Comparison of ENCODE assay signal across 25 cellular contexts in genomic region chr5:153672347-153673090, GRCh38.
DNase-seq lines count a peak whose midpoint lies in the region; ATAC-seq and TF ChIP-seq lines count a peak whose summit lies in the region.
"Had no signal": no experiment of that assay in that cellular context is flagged by ENCODE, and none has a peak within 500 bp of the region (broad histone marks: within the 10 kb centered on the region; RNA-seq: fewer than 3 reads in every experiment).

No MANE protein-coding gene starts in this region.

- intact Hi-C loops in left ventricle myocardium superior (cut with micrococcal nuclease) (no loop called here), Calu3 (cut with micrococcal nuclease; ENCODE audit: unreplicated experiment) (no loop called here)

- no TSS peak for BruUV-seq in Calu3 (replicated peaks; lab: Mats Ljungman, UMichigan)

- H3K27me3 Mint-ChIP-seq in endothelial cell (ENCODE audit: unreplicated experiment) (no peaks in the 10 kb centered on the region), Calu3 (ENCODE audit: unreplicated experiment) (peaks cover 33% of the 10 kb centered on the region)
- H3K27me3 Mint-ChIP-seq: activated CD4-positive, alpha-beta T cell treated with anti-CD3 and anti-CD28 coated beads, Interleukin-2, amount 10 ng/mL, durations not matched to agents 7 days and 5 days; activated CD8-positive, alpha-beta memory T cell treated with anti-CD3 and anti-CD28 coated beads, Interleukin-2, amount 10 ng/mL, durations not matched to agents 7 days and 5 days had no signal

- no peak for TF ChIP-seq CTCF in endothelial cell (IDR thresholded peaks at IDR 0.05; ENCODE audit: unreplicated experiment)
- no peak for TF ChIP-seq CTCF in Calu3 (IDR thresholded peaks at IDR 0.05; ENCODE audit: unreplicated experiment)

- H3K27ac Mint-ChIP-seq in endothelial cell (ENCODE audit: unreplicated experiment), result peak overlapping the region; percentile 90
- no peak overlapping the region for H3K27ac Mint-ChIP-seq in Calu3 (ENCODE audit: unreplicated experiment)
- H3K27ac Mint-ChIP-seq: activated CD4-positive, alpha-beta T cell treated with anti-CD3 and anti-CD28 coated beads, Interleukin-2, amount 10 ng/mL, durations not matched to agents 7 days and 5 days; activated CD8-positive, alpha-beta memory T cell treated with anti-CD3 and anti-CD28 coated beads, Interleukin-2, amount 10 ng/mL, durations not matched to agents 7 days and 5 days; activated naive CD4-positive, alpha-beta T cell treated with anti-CD3 and anti-CD28 coated beads for 36 hours; naive thymus-derived CD4-positive, alpha-beta T cell; T-helper 2 cell treated with Interferon-gamma antibody and Interleukin-4, amounts not matched to agents 5 μg/mL and 100 μg/mL, for 36 hours had no signal

- H3K4me1 Mint-ChIP-seq in endothelial cell (ENCODE audit: unreplicated experiment), result peaks cover 28% of the 10 kb centered on the region
- H3K4me1 Mint-ChIP-seq in Calu3 (ENCODE audit: low read depth, unreplicated experiment), result no peaks in the 10 kb centered on the region
- H3K4me1 Mint-ChIP-seq: activated CD4-positive, alpha-beta T cell treated with anti-CD3 and anti-CD28 coated beads, Interleukin-2, amount 10 ng/mL, durations not matched to agents 7 days and 5 days; activated CD8-positive, alpha-beta memory T cell treated with anti-CD3 and anti-CD28 coated beads, Interleukin-2, amount 10 ng/mL, durations not matched to agents 7 days and 5 days; naive thymus-derived CD4-positive, alpha-beta T cell had no signal

- H3K4me3 Mint-ChIP-seq in endothelial cell (ENCODE audit: unreplicated experiment) (peak overlapping the region; percentile 9), Calu3 (ENCODE audit: low read depth, unreplicated experiment) (no peak overlapping the region)
- H3K4me3 Mint-ChIP-seq: activated CD4-positive, alpha-beta T cell treated with anti-CD3 and anti-CD28 coated beads, Interleukin-2, amount 10 ng/mL, durations not matched to agents 7 days and 5 days; activated CD8-positive, alpha-beta memory T cell treated with anti-CD3 and anti-CD28 coated beads, Interleukin-2, amount 10 ng/mL, durations not matched to agents 7 days and 5 days; activated naive CD4-positive, alpha-beta T cell treated with anti-CD3 and anti-CD28 coated beads for 36 hours; naive thymus-derived CD4-positive, alpha-beta T cell; T-helper 2 cell treated with Interferon-gamma antibody and Interleukin-4, amounts not matched to agents 5 μg/mL and 100 μg/mL, for 36 hours had no signal

- DNase-seq in AG08395 (ENCODE audit: low spot score) (peak; percentile 17), HCEC 1CT (peak; percentile 38), endothelial cell (ENCODE audit: low spot score) (no peak), left ventricle myocardium superior (no peak), D341Med (ENCODE audit: low spot score) (no peak), Calu3 (no peak)
- DNase-seq in stimulated activated CD4-positive, alpha-beta T cell treated with anti-CD3 and anti-CD28 coated beads, Interleukin-4, amount 100 ng/mL, for 24 hours, result no peak
- DNase-seq: ACHN; activated CD4-positive, alpha-beta T cell treated with anti-CD3 and anti-CD28 coated beads, Interleukin-2, amount 10 ng/mL, durations not matched to agents 7 days and 5 days; activated CD8-positive, alpha-beta memory T cell treated with anti-CD3 and anti-CD28 coated beads, Interleukin-2, amount 10 ng/mL, durations not matched to agents 7 days and 5 days; activated naive CD4-positive, alpha-beta T cell treated with anti-CD3 and anti-CD28 coated beads for 36 hours; C1 segment of cervical spinal cord; Caco-2; effector CD4-positive, alpha-beta T cell; esophagus squamous epithelium; head of caudate nucleus; MM.1S; naive thymus-derived CD4-positive, alpha-beta T cell; NCI-H1417; NCI-H82; nucleus accumbens; psoas muscle; stimulated activated CD4-positive, alpha-beta T cell treated with anti-CD3 and anti-CD28 coated beads, Interleukin-2, amount 100 ng/mL, for 24 hours had no signal

- ATAC-seq in left ventricle myocardium superior, result peak; percentile 76
- no peak for ATAC-seq in HG03457 (IDR thresholded peaks at IDR 0.05; ENCODE audit: unreplicated experiment)
- ATAC-seq: activated CD8-positive, alpha-beta memory T cell treated with anti-CD3 and anti-CD28 coated beads, Interleukin-2, amount 10 ng/mL, durations not matched to agents 7 days and 5 days; naive thymus-derived CD4-positive, alpha-beta T cell; psoas muscle had no signal

- CTCF ChIA-PET in Calu3 (lab: Charles Lee), result no interaction called here

- H3K36me3 Mint-ChIP-seq in endothelial cell (ENCODE audit: low read depth, unreplicated experiment), result peaks cover 26% of the 10 kb centered on the region
- no peaks in the 10 kb centered on the region for H3K36me3 Mint-ChIP-seq in Calu3 (ENCODE audit: insufficient read depth, unreplicated experiment)
- H3K36me3 Mint-ChIP-seq: activated CD8-positive, alpha-beta memory T cell treated with anti-CD3 and anti-CD28 coated beads, Interleukin-2, amount 10 ng/mL, durations not matched to agents 7 days and 5 days; naive thymus-derived CD4-positive, alpha-beta T cell had no signal

- no peaks in the 10 kb centered on the region for H3K9me3 Mint-ChIP-seq in endothelial cell (ENCODE audit: unreplicated experiment)
- H3K9me3 Mint-ChIP-seq in Calu3 (ENCODE audit: low read depth, unreplicated experiment), result no peaks in the 10 kb centered on the region
- H3K9me3 Mint-ChIP-seq: activated CD4-positive, alpha-beta T cell treated with anti-CD3 and anti-CD28 coated beads, Interleukin-2, amount 10 ng/mL, durations not matched to agents 7 days and 5 days; T-helper 2 cell treated with Interferon-gamma antibody and Interleukin-4, amounts not matched to agents 5 μg/mL and 100 μg/mL, for 36 hours had no signal

Comparison
In these comparisons a context has a peak if more than half of its experiments do, and no peak if none do; other contexts are left out.
1. DNase-seq: peak in AG08395 (single experiment) and HCEC 1CT (single experiment); none in endothelial cell (single experiment), left ventricle myocardium superior (single experiment), D341Med (single experiment), Calu3 (single experiment) and stimulated activated CD4-positive, alpha-beta T cell treated with anti-CD3 and anti-CD28 coated beads, Interleukin-4, amount 100 ng/mL, for 24 hours (single experiment).